In genomic region chr19:18408053-18408476, GRCh38 we compare ENCODE assay signal across 10 cellular contexts. TPM values are rescaled to one million over a fixed set of nuclear protein-coding genes. Genes with fewer than 3 reads are reported as not detected.
DNase-seq lines count a peak whose midpoint lies in the region; ATAC-seq and TF ChIP-seq lines count a peak whose summit lies in the region.
"Had no signal": no experiment of that assay in that cellular context is flagged by ENCODE, and none has a peak within 500 bp of the region (broad histone marks: within the 10 kb centered on the region; RNA-seq: fewer than 3 reads in every experiment).

No MANE protein-coding gene starts in this region.

- H3K4me2 ChIP-seq in parathyroid adenoma (ENCODE audit: low read length) = no peak overlapping the region

- peaks cover 3% of the 10 kb centered on the region for H3K4me1 ChIP-seq in parathyroid adenoma

- peak overlapping the region; percentile 50 for H2AFZ ChIP-seq in parathyroid adenoma

- H3K79me2 ChIP-seq in parathyroid adenoma = no peaks in the 10 kb centered on the region

- no peaks in the 10 kb centered on the region for H3K9me3 Mint-ChIP-seq in chondrocyte (ENCODE audit: low read depth)
- H3K9me3 Mint-ChIP-seq: T-helper 1 cell treated with Interleukin-12 subunit alpha and Interleukin-12 subunit beta and Interleukin-4 antibody, amounts not matched to agents 30 μg/mL and 1 μg/mL, for 36 hours had no signal

- ATAC-seq in GM19467 (IDR thresholded peaks at IDR 0.05; ENCODE audit: unreplicated experiment) (peak; percentile 58), GM21528 (IDR thresholded peaks at IDR 0.05; ENCODE audit: low FRiP score, unreplicated experiment) (no peak)

- H3K27me3 Mint-ChIP-seq in chondrocyte (ENCODE audit: low read depth) = no peaks in the 10 kb centered on the region

- H3K36me3 ChIP-seq in parathyroid adenoma (ENCODE audit: control insufficient read depth, insufficient read depth, low read length) = no peaks in the 10 kb centered on the region

- no peak overlapping the region for H3K4me3 Mint-ChIP-seq in chondrocyte (ENCODE audit: unreplicated experiment)
- H3K4me3 Mint-ChIP-seq: T-helper 1 cell treated with Interleukin-12 subunit alpha and Interleukin-12 subunit beta and Interleukin-4 antibody, amounts not matched to agents 30 μg/mL and 1 μg/mL, for 36 hours had no signal

- DNase-seq in EL (peak; percentile 38), NAMALWA (ENCODE audit: low spot score) (peak; percentile 92), chondrocyte (ENCODE audit: low spot score) (no peak)
- no peak for DNase-seq in stimulated activated naive CD4-positive, alpha-beta T cell (lab: John Stamatoyannopoulos, UW)
- no peak for DNase-seq in activated effector memory CD4-positive, alpha-beta T cell treated with Interleukin-2 at 50 U/mL for 16 hours

- no peaks in the 10 kb centered on the region for H3K27me3 ChIP-seq in parathyroid adenoma (ENCODE audit: control insufficient read depth, insufficient read depth, low read length)

- H3K9ac ChIP-seq in parathyroid adenoma = no peak overlapping the region

- peak; percentile 64 for TF ChIP-seq CTCF in chondrocyte (IDR thresholded peaks at IDR 0.05)
- TF ChIP-seq CTCF in parathyroid adenoma (IDR thresholded peaks at IDR 0.05) = peak; percentile 47

- no peak overlapping the region for H3K4me3 ChIP-seq in parathyroid adenoma (ENCODE audit: low read depth, low read length)

- peaks cover 6% of the 10 kb centered on the region for H3K4me1 Mint-ChIP-seq in chondrocyte (ENCODE audit: low read depth)

- no peaks in the 10 kb centered on the region for H3K36me3 Mint-ChIP-seq in chondrocyte (ENCODE audit: low read depth)

- H3K9me3 ChIP-seq in parathyroid adenoma (ENCODE audit: control insufficient read depth, low read length) = no peaks in the 10 kb centered on the region

- no peak overlapping the region for H3K27ac ChIP-seq in parathyroid adenoma

- no peak overlapping the region for H3K27ac Mint-ChIP-seq in chondrocyte (ENCODE audit: unreplicated experiment)
- H3K27ac Mint-ChIP-seq: T-helper 1 cell treated with Interleukin-12 subunit alpha and Interleukin-12 subunit beta and Interleukin-4 antibody, amounts not matched to agents 30 μg/mL and 1 μg/mL, for 36 hours had no signal

RNA-seq across cellular contexts. Expression of gene LRRC25, which starts 10.6 kb away (rescaled TPM):
- not detected in 3 replicates for total RNA-seq in chondrocyte
- total RNA-seq: lung microvascular endothelial cell had no signal

RNA-seq across cellular contexts. Expression of gene SSBP4, which starts 11.1 kb away (rescaled TPM):
- total RNA-seq in chondrocyte = 54.8 to 72.3 TPM (median 56.3 TPM) in 3 replicates

RNA-seq across cellular contexts. Expression of gene GDF15, which starts 22.1 kb away (rescaled TPM):
- total RNA-seq in chondrocyte = 6.2 to 149 TPM (median 149 TPM) in 3 replicates

RNA-seq across cellular contexts. Expression of gene ISYNA1, which starts 29.9 kb away (rescaled TPM):
- 56.5 to 213 TPM (median 208 TPM) in 3 replicates for total RNA-seq in chondrocyte

Comparison
In these comparisons a context has a peak if more than half of its experiments do, and no peak if none do; other contexts are left out.
1. DNase-seq: peak in EL (single experiment) and NAMALWA (single experiment); none in chondrocyte (single experiment), stimulated activated naive CD4-positive, alpha-beta T cell (0 of 6) and activated effector memory CD4-positive, alpha-beta T cell treated with Interleukin-2 at 50 U/mL for 16 hours (single experiment).